26 cellular contexts compared by ENCODE assay signal in genomic region chr4:150814873-150815272, GRCh38.
DNase-seq lines count a peak whose midpoint lies in the region; ATAC-seq, FAIRE-seq and TF ChIP-seq lines count a peak whose summit lies in the region.
"Had no signal": no experiment of that assay in that cellular context is flagged by ENCODE, and none has a peak within 500 bp of the region (broad histone marks: within the 10 kb centered on the region; RNA-seq: fewer than 3 reads in every experiment).

No MANE protein-coding gene starts in this region.

- H4K20me1 ChIP-seq in DOHH2 (ENCODE audit: control insufficient read depth, insufficient read depth, low read depth, low read length) = no peaks in the 10 kb centered on the region
- H4K20me1 ChIP-seq in Karpas-422 (ENCODE audit: insufficient read depth, low read depth, low read length) = no peaks in the 10 kb centered on the region

- H3K4me1 ChIP-seq in DOHH2 (ENCODE audit: control insufficient read depth, low read length) (no peaks in the 10 kb centered on the region), Karpas-422 (ENCODE audit: low read length) (no peaks in the 10 kb centered on the region; the same call in 1 of the 2 replicates), foreskin keratinocyte (no peaks in the 10 kb centered on the region)
- H3K4me1 ChIP-seq: parathyroid adenoma, Peyer's patch, SJCRH30, stomach, thyroid gland had no signal

- H3K27ac ChIP-seq in DOHH2 (ENCODE audit: low read depth, low read length) (no peak overlapping the region), Karpas-422 (ENCODE audit: low read length) (no peak overlapping the region), foreskin keratinocyte (no peak overlapping the region)
- H3K27ac ChIP-seq: HL-60, parathyroid adenoma, Peyer's patch, SJCRH30, stomach, thyroid gland had no signal

- H3K9me3 ChIP-seq in DOHH2 (ENCODE audit: control insufficient read depth, insufficient read depth, low read length) = no peaks in the 10 kb centered on the region
- no peaks in the 10 kb centered on the region for H3K9me3 ChIP-seq in Karpas-422 (ENCODE audit: low read length)
- H3K9me3 ChIP-seq: Peyer's patch, SJCRH30, stomach, thyroid gland had no signal

- peaks cover 3% of the 10 kb centered on the region; the same call in 1 of the 2 replicates for H3F3A ChIP-seq in DOHH2 (ENCODE audit: control insufficient read depth, insufficient read depth)

- DNase-seq in Karpas-422 (peak; percentile 55), foreskin keratinocyte (no peak), NCI-H128 (lab: John Stamatoyannopoulos, UW; ENCODE audit: unreplicated experiment) (no peak), MV-4-11 (lab: John Stamatoyannopoulos, UW) (no peak)
- no peak for DNase-seq in activated CD4-positive, alpha-beta T cell treated with anti-CD3 and anti-CD28 coated beads for 1 hour
- DNase-seq: activated gamma-delta T cell; activated naive CD8-positive, alpha-beta T cell treated with anti-CD3 and anti-CD28 coated beads, Interleukin-2, amount 10 ng/mL, durations not matched to agents 7 days and 5 days; activated T-cell treated with anti-CD3 and anti-CD28 coated beads, Interleukin-2, amount 50 U/mL, for 24 hours; cerebellar nuclear complex; DMS53; left colon; NCI-H1092 treated with DMSO at 0.1 percent for 48 hours; NCI-H187 treated with DMSO at 0.1 percent for 48 hours; NCI-H524; nephron progenitor cell; Peyer's patch; SJCRH30; stimulated activated CD4-positive, alpha-beta T cell treated with anti-CD3 and anti-CD28 coated beads, Interleukin-2, amount 100 ng/mL, for 24 hours; stomach; thyroid gland had no signal

- H3K4me2 ChIP-seq in DOHH2 (ENCODE audit: low read length) (no peak overlapping the region), Karpas-422 (ENCODE audit: low read depth, low read length, poor library complexity, severe bottlenecking) (no peak overlapping the region)

- H2AFZ ChIP-seq in Karpas-422 (ENCODE audit: low read length) = no peak overlapping the region
- H2AFZ ChIP-seq: parathyroid adenoma had no signal

- no peak overlapping the region for H3K9ac ChIP-seq in Karpas-422 (ENCODE audit: low read length)
- H3K9ac ChIP-seq: parathyroid adenoma had no signal

- peak; percentile 13 for TF ChIP-seq CTCF in DOHH2 (IDR thresholded peaks at IDR 0.05; ENCODE audit: low read depth, low read length, poor library complexity, severe bottlenecking)
- peak; percentile 39 for TF ChIP-seq CTCF in foreskin keratinocyte (conservative IDR thresholded peaks at IDR 0.05)

- H3K36me3 ChIP-seq in DOHH2 (ENCODE audit: control insufficient read depth, low read length) (peaks cover 8% of the 10 kb centered on the region), Karpas-422 (ENCODE audit: insufficient read depth, low read length) (peaks cover 7% of the 10 kb centered on the region; the same call in 1 of the 2 replicates)
- H3K36me3 ChIP-seq: SJCRH30, thyroid gland had no signal

- no peaks in the 10 kb centered on the region for H3K79me2 ChIP-seq in DOHH2 (ENCODE audit: control insufficient read depth, low read length)
- H3K79me2 ChIP-seq in Karpas-422 (ENCODE audit: low read length) = peaks cover 35% of the 10 kb centered on the region
- H3K79me2 ChIP-seq: parathyroid adenoma had no signal

- peak; percentile 67 for FAIRE-seq in TTC549 (lab: Jason Lieb, UNC)
- FAIRE-seq: endothelial cell of umbilical vein had no signal

- H3K9me2 ChIP-seq in DOHH2 (replicated peaks; ENCODE audit: control insufficient read depth, low read length) (no peaks in the 10 kb centered on the region), Karpas-422 (replicated peaks; ENCODE audit: insufficient read depth, low read length) (no peaks in the 10 kb centered on the region)

- H3K27me3 ChIP-seq in DOHH2 (ENCODE audit: control insufficient read depth, low read length) = no peaks in the 10 kb centered on the region
- H3K27me3 ChIP-seq in Karpas-422 (ENCODE audit: low read length) = no peaks in the 10 kb centered on the region
- H3K27me3 ChIP-seq in foreskin keratinocyte = no peaks in the 10 kb centered on the region
- H3K27me3 ChIP-seq: Peyer's patch, SJCRH30, stomach, thyroid gland had no signal

- ATAC-seq in foreskin keratinocyte (no peak), GM19035 (IDR thresholded peaks at IDR 0.05; ENCODE audit: unreplicated experiment) (no peak)
- ATAC-seq: left colon had no signal

- H3K4me3 ChIP-seq in DOHH2 (ENCODE audit: low read length) (no peak overlapping the region), Karpas-422 (ENCODE audit: low read length) (no peak overlapping the region)
- H3K4me3 ChIP-seq: Peyer's patch, SJCRH30, stomach, thyroid gland had no signal
